ENCODE assay signal across 2 cellular contexts in the genomic region with DNA sequence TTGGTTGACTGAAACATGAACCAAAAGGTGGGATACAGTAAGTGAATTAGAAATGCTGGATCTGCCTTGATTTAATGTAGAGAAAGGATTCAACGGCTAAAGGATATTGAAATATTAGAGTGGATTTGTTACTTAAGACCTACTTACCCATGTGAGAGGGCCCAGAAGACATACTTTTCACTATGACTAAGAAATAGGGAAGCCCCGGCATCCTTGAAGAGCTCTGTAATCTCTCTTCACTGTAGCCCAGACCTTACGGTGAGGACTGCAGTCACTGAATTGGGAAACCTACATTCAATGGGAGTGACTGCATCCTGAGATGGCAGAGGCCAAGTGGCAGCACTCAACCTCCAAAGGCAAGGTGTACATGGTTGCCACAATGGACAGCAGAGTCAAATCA.
TF ChIP-seq lines count a peak whose summit lies in the region.

No MANE protein-coding gene starts in this region.

TF ChIP-seq in H1, 55 proteins besides CTCF, POLR2A, EP300 and RAD21:
- TF ChIP-seq CEBPB (IDR thresholded peaks at IDR 0.05; ENCODE audit: low read depth, low read length) = no peak
- TF ChIP-seq ZNF274 (IDR thresholded peaks at IDR 0.05; ENCODE audit: borderline replicate concordance, extremely low read depth, low read length) = no peak
- TF ChIP-seq, protein P1, sequence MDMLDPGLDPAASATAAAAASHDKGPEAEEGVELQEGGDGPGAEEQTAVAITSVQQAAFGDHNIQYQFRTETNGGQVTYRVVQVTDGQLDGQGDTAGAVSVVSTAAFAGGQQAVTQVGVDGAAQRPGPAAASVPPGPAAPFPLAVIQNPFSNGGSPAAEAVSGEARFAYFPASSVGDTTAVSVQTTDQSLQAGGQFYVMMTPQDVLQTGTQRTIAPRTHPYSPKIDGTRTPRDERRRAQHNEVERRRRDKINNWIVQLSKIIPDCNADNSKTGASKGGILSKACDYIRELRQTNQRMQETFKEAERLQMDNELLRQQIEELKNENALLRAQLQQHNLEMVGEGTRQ (IDR thresholded peaks at IDR 0.05; ENCODE audit: low read length) = no peak
- TF ChIP-seq TBP (IDR thresholded peaks at IDR 0.05; ENCODE audit: low read depth, low read length) = no peak
- no peak for TF ChIP-seq HDAC2 (IDR thresholded peaks at IDR 0.05; ENCODE audit: borderline replicate concordance in 1 of 2, low read depth in 2 of 2, low read length in 2 of 2)
- no peak for TF ChIP-seq TCF12 (IDR thresholded peaks at IDR 0.05; ENCODE audit: low read depth, low read length)
- TF ChIP-seq BACH1 (IDR thresholded peaks at IDR 0.05; ENCODE audit: low read length) = no peak

TF ChIP-seq in SK-N-SH, 30 proteins besides CTCF, POLR2A, EP300 and RAD21:
- no peak for TF ChIP-seq RCOR1 (IDR thresholded peaks at IDR 0.05; ENCODE audit: low read length)
- TF ChIP-seq MXI1 (IDR thresholded peaks at IDR 0.05; ENCODE audit: low read depth, low read length) = no peak
- no peak for TF ChIP-seq POLR2AphosphoS5 (IDR thresholded peaks at IDR 0.05; ENCODE audit: low read depth, low read length)
- TF ChIP-seq GABPA (IDR thresholded peaks at IDR 0.05; ENCODE audit: low read depth) = no peak
- no peak for TF ChIP-seq RXRA (IDR thresholded peaks at IDR 0.05; ENCODE audit: borderline replicate concordance, low read depth)
- no peak for TF ChIP-seq YY1 (IDR thresholded peaks at IDR 0.05; ENCODE audit: low read depth)
- no peak for TF ChIP-seq NRF1 (IDR thresholded peaks at IDR 0.05; ENCODE audit: low read depth, low read length)
- no peak for TF ChIP-seq SMC3 (IDR thresholded peaks at IDR 0.05; ENCODE audit: low read depth, low read length)
- no peak for TF ChIP-seq TAF1 (IDR thresholded peaks at IDR 0.05; ENCODE audit: borderline replicate concordance, low read depth, low read length)
- TF ChIP-seq NFIC (IDR thresholded peaks at IDR 0.05; ENCODE audit: borderline replicate concordance) = no peak
- TF ChIP-seq, protein P2, sequence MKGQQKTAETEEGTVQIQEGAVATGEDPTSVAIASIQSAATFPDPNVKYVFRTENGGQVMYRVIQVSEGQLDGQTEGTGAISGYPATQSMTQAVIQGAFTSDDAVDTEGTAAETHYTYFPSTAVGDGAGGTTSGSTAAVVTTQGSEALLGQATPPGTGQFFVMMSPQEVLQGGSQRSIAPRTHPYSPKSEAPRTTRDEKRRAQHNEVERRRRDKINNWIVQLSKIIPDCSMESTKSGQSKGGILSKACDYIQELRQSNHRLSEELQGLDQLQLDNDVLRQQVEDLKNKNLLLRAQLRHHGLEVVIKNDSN (IDR thresholded peaks at IDR 0.05; ENCODE audit: borderline replicate concordance, low read depth) = no peak
- TF ChIP-seq EZH2phosphoT487 (IDR thresholded peaks at IDR 0.05; ENCODE audit: borderline replicate concordance, low read depth) = no peak
- no peak for TF ChIP-seq FOXJ3 (CRISPR knock-in tag; IDR thresholded peaks at IDR 0.05)
TF ChIP-seq in SK-N-SH: peak in this region for 0.
